13 cellular contexts compared by ENCODE assay signal in genomic region chr1:158145173-158145719, GRCh38. TPM values are rescaled to one million over a fixed set of nuclear protein-coding genes. Genes with fewer than 3 reads are reported as not detected.
A peak's percentile ranks its signal among the peaks of the same experiment; 100 is the strongest.
DNase-seq lines count a peak whose midpoint lies in the region; ATAC-seq and TF ChIP-seq lines count a peak whose summit lies in the region.
"Had no signal": no experiment of that assay in that cellular context is flagged by ENCODE, and none has a peak within 500 bp of the region (broad histone marks: within the 10 kb centered on the region; RNA-seq: fewer than 3 reads in every experiment).

No MANE protein-coding gene starts in this region.

- no peaks in the 10 kb centered on the region for H3K36me3 ChIP-seq in stomach smooth muscle (ENCODE audit: control insufficient read depth in 2 of 2, insufficient read depth in 2 of 2, low read length in 2 of 2)
- no peaks in the 10 kb centered on the region for H3K36me3 ChIP-seq in CD8-positive, alpha-beta T cell (ENCODE audit: insufficient read depth, low read length)

- peaks cover 8% of the 10 kb centered on the region for H3K4me1 ChIP-seq in stomach smooth muscle (ENCODE audit: control insufficient read depth, insufficient read depth, low read length)
- H3K4me1 ChIP-seq in CD8-positive, alpha-beta T cell (ENCODE audit: insufficient read depth, low read length), result peaks cover 10% of the 10 kb centered on the region

- in situ Hi-C loops in astrocyte of the spinal cord (cut with HindIII; ENCODE audit: low sequenced_read_pairs), result no loop called here

- TF ChIP-seq CTCF in HFF-Myc (IDR thresholded peaks at IDR 0.05; ENCODE audit: low read depth, low read length, missing control alignments) (no peak), astrocyte of the spinal cord (IDR thresholded peaks at IDR 0.05; ENCODE audit: low read depth, low read length) (no peak), lower leg skin (IDR thresholded peaks at IDR 0.05) (no peak)
- no peak for TF ChIP-seq CTCF in CD8-positive, alpha-beta T cell (IDR thresholded peaks at IDR 0.05)

- H3K27ac ChIP-seq in stomach smooth muscle (ENCODE audit: low read length), result peak overlapping the region; percentile 37
- no peak overlapping the region for H3K27ac ChIP-seq in CD8-positive, alpha-beta T cell (ENCODE audit: low read depth, low read length)

- no peak overlapping the region for H3K4me3 ChIP-seq in HFF-Myc (replicated peaks; ENCODE audit: low read depth, low read length)
- H3K4me3 ChIP-seq in astrocyte of the spinal cord (ENCODE audit: low read depth, low read length), result no peak overlapping the region
- no peak overlapping the region for H3K4me3 ChIP-seq in stomach smooth muscle (ENCODE audit: low read length in 2 of 2)
- H3K4me3 ChIP-seq in CD8-positive, alpha-beta T cell (ENCODE audit: low read depth, low read length), result no peak overlapping the region
- no peak overlapping the region for H3K4me3 ChIP-seq in lower leg skin (ENCODE audit: low read depth, poor library complexity, severe bottlenecking)
- H3K4me3 ChIP-seq: lung had no signal

- no peaks in the 10 kb centered on the region for H3K27me3 ChIP-seq in stomach smooth muscle (ENCODE audit: control insufficient read depth in 1 of 2, insufficient read depth in 2 of 2, low read length in 2 of 2)
- H3K27me3 ChIP-seq in CD8-positive, alpha-beta T cell (ENCODE audit: insufficient read depth, low read length), result no peaks in the 10 kb centered on the region

- no peak for TF ChIP-seq POLR2A in lower leg skin (IDR thresholded peaks at IDR 0.05)

- H3K9me3 ChIP-seq in stomach smooth muscle (ENCODE audit: control insufficient read depth in 2 of 2, low read length in 2 of 2), result no peaks in the 10 kb centered on the region
- no peaks in the 10 kb centered on the region for H3K9me3 ChIP-seq in CD8-positive, alpha-beta T cell (ENCODE audit: low read length)

- H3K9ac ChIP-seq in stomach smooth muscle (ENCODE audit: low read length in 2 of 2), result no peak overlapping the region

- CTCF ChIA-PET in CD8-positive, alpha-beta T cell (lab: Charles Lee), result interaction anchor here (0.6 kb wide), 1 partner anchor 16 kb away, joined by 3 read pairs; no protein-coding TSS in a partner anchor

- no peak overlapping the region for H3K4me3 Mint-ChIP-seq in CD8-positive, alpha-beta T cell
- H3K4me3 Mint-ChIP-seq: stimulated activated naive CD8-positive, alpha-beta T cell treated with anti-CD3 and anti-CD28 coated beads, Interleukin-15, Interleukin-2, amounts not matched to agents 100 ng/mL and 50 ng/mL, for 24 hours had no signal

- H3K4me1 Mint-ChIP-seq in CD8-positive, alpha-beta T cell (ENCODE audit: low read depth), result peaks cover 26% of the 10 kb centered on the region

- POLR2A ChIA-PET in CD8-positive, alpha-beta T cell (lab: Charles Lee), result no interaction called here

- intact Hi-C loops in head of caudate nucleus (cut with DNase I) (no loop called here), lower leg skin (cut with DNase I; ENCODE audit: low total_unique reads) (no loop called here)
- intact Hi-C loops in CD8-positive, alpha-beta T cell (cut with DNase I, micrococcal nuclease), result loop anchor here in 1 of 2 experiments (10.0 kb wide), 1 partner anchor 930 kb away; the partner anchor contains the start of gene AIM2

- H3K27ac Mint-ChIP-seq in CD8-positive, alpha-beta T cell, result no peak overlapping the region
- H3K27ac Mint-ChIP-seq: stimulated activated naive CD8-positive, alpha-beta T cell treated with anti-CD3 and anti-CD28 coated beads, Interleukin-15, Interleukin-2, amounts not matched to agents 100 ng/mL and 50 ng/mL, for 24 hours had no signal

- peaks cover 6% of the 10 kb centered on the region for H3K36me3 Mint-ChIP-seq in CD8-positive, alpha-beta T cell

- H3K9me3 Mint-ChIP-seq in CD8-positive, alpha-beta T cell, result no peaks in the 10 kb centered on the region
- H3K9me3 Mint-ChIP-seq: stimulated activated naive CD8-positive, alpha-beta T cell treated with anti-CD3 and anti-CD28 coated beads, Interleukin-15, Interleukin-2, amounts not matched to agents 100 ng/mL and 50 ng/mL, for 24 hours had no signal

- DNase-seq in HFF-Myc (ENCODE audit: extremely low read depth, low read depth) (peak; percentile 27), astrocyte of the spinal cord (ENCODE audit: low read depth, low spot score) (peak; percentile 24), head of caudate nucleus (peak in 31 of 42 donors; percentile 5 to 65 (median 39)), lower leg skin (ENCODE audit: low spot score in 2 of 2) (no peak)
- no peak for DNase-seq in CD8-positive, alpha-beta T cell
- DNase-seq in stimulated activated CD4-positive, alpha-beta T cell treated with anti-CD3 and anti-CD28 coated beads, Interleukin-4, amount 100 ng/mL, for 1 hour, result no peak
- DNase-seq: activated T-cell treated with anti-CD3 and anti-CD28 coated beads, Interleukin-2, amount 50 U/mL, for 1 hour; NCI-H524 treated with DMSO at 0.1 percent for 48 hours had no signal

- no peak for ATAC-seq in CD8-positive, alpha-beta T cell
- no peak for ATAC-seq in HG03108 (IDR thresholded peaks at IDR 0.05; ENCODE audit: unreplicated experiment)

- peaks cover 2% of the 10 kb centered on the region for H3K27me3 Mint-ChIP-seq in CD8-positive, alpha-beta T cell (ENCODE audit: low read depth)
- H3K27me3 Mint-ChIP-seq: stimulated activated naive CD8-positive, alpha-beta T cell treated with anti-CD3 and anti-CD28 coated beads, Interleukin-15, Interleukin-2, amounts not matched to agents 100 ng/mL and 50 ng/mL, for 24 hours had no signal

RNA-seq across cellular contexts. Expression of gene CD1D, which starts 35.4 kb away (rescaled TPM):
- total RNA-seq in CD8-positive, alpha-beta T cell, result not detected
- total RNA-seq in lower leg skin, result under 1 TPM in 3 of 4 donors, not detected in 1; 0.12 to 0.46 (median 0.36) TPM
- total RNA-seq: T-helper 1 cell treated with Interleukin-12 subunit alpha and Interleukin-12 subunit beta and Interleukin-4 antibody, amounts not matched to agents 30 ng/mL and 1 ng/mL, for 36 hours had no signal

Comparison
In these comparisons a context has a peak if more than half of its experiments do, and no peak if none do; other contexts are left out.
1. DNase-seq: peak in HFF-Myc (single experiment), astrocyte of the spinal cord (single experiment) and head of caudate nucleus (31 of 42); none in CD8-positive, alpha-beta T cell (0 of 7), stimulated activated CD4-positive, alpha-beta T cell treated with anti-CD3 and anti-CD28 coated beads, Interleukin-4, amount 100 ng/mL, for 1 hour (single experiment) and lower leg skin (0 of 2).